Comparison of ENCODE assay signal across 1 cellular context in genomic region chr3:39051649-39052557, GRCh38.
TF ChIP-seq lines count a peak whose summit lies in the region.

SCN11A (minus strand) TSS chr3:39051944; CDS start chr3:38950362, 101,582 bp downstream.
WDR48 (plus strand) TSS chr3:39052016; CDS start chr3:39052026, 10 bp downstream.

TF ChIP-seq in K562, 482 proteins besides CTCF, POLR2A, EP300 and RAD21 (continued from another document and continues in another):
- TF ChIP-seq FOXO4 (CRISPR knock-in tag; IDR thresholded peaks at IDR 0.05) (no peak), MAFG (tag; conservative IDR thresholded peaks at IDR 0.05) (no peak), MYBL2 (IDR thresholded peaks at IDR 0.05; ENCODE audit: low read depth) (no peak), MYBL2 (CRISPR knock-in tag; IDR thresholded peaks at IDR 0.05; ENCODE audit: borderline replicate concordance) (no peak), TBP (optimal IDR thresholded peaks at IDR 0.05; ENCODE audit: low read depth, low read length) (peak; percentile 91), ZBTB5 (IDR thresholded peaks at IDR 0.05) (no peak), SETDB1 (IDR thresholded peaks at IDR 0.05; ENCODE audit: low read length) (no peak), CXXC5 (CRISPR knock-in tag; IDR thresholded peaks at IDR 0.05) (peak; percentile 48), NR1H2 (CRISPR knock-in tag; IDR thresholded peaks at IDR 0.05) (no peak), NFIX (CRISPR knock-in tag; IDR thresholded peaks at IDR 0.05; ENCODE audit: low read depth) (no peak), LCOR (CRISPR knock-in tag; IDR thresholded peaks at IDR 0.05) (no peak; the same call in 1 of the 2 replicates), TRIM28 (IDR thresholded peaks at IDR 0.05) (no peak), EZH2 (IDR thresholded peaks at IDR 0.05; ENCODE audit: borderline replicate concordance, low read depth, low read length) (no peak), SMARCC2 (IDR thresholded peaks at IDR 0.05; ENCODE audit: low read depth) (no peak), TAF7 (tag; IDR thresholded peaks at IDR 0.05) (peak; percentile 87), NCOA6 (IDR thresholded peaks at IDR 0.05) (no peak), ZNF146 (CRISPR knock-in tag; IDR thresholded peaks at IDR 0.05; ENCODE audit: unreplicated experiment) (no peak), TGIF2 (CRISPR knock-in tag; IDR thresholded peaks at IDR 0.05) (no peak), GTF2B (IDR thresholded peaks at IDR 0.05; ENCODE audit: extremely low read depth, insufficient read length) (peak; percentile 27), SMAD4 (CRISPR knock-in tag; conservative IDR thresholded peaks at IDR 0.05) (0 out of 2 replicates have a peak, but pooled peaks have one; percentile 49), CREB3L1 (IDR thresholded peaks at IDR 0.05; ENCODE audit: borderline replicate concordance, low read depth) (no peak; the same call in 1 of the 2 replicates), MIER1 (IDR thresholded peaks at IDR 0.05; ENCODE audit: low read depth) (peak; percentile 74; the same call in 1 of the 2 replicates), JUNB (CRISPR knock-in tag; conservative IDR thresholded peaks at IDR 0.05) (no peak), RNF2 (IDR thresholded peaks at IDR 0.05) (no peak; the same call in 1 of the 2 replicates), ILF3 (IDR thresholded peaks at IDR 0.05; ENCODE audit: borderline replicate concordance) (no peak), UBTF (IDR thresholded peaks at IDR 0.05; ENCODE audit: borderline replicate concordance in 1 of 2, low read depth in 2 of 2, low read length in 2 of 2) (no peak), NR2F6 (CRISPR knock-in tag; IDR thresholded peaks at IDR 0.05) (no peak; the same call in 1 of the 2 replicates), KDM4B (IDR thresholded peaks at IDR 0.05; ENCODE audit: borderline replicate concordance in 2 of 2, low read depth in 1 of 2) (peak in 1 of 2 experiments; percentile 83; a peak in 2 of 4 replicates), FOXP1 (CRISPR knock-in tag; IDR thresholded peaks at IDR 0.05) (peak; percentile 99), EHMT2 (IDR thresholded peaks at IDR 0.05) (peak; percentile 97), ZNF512 (tag; IDR thresholded peaks at IDR 0.05) (no peak), NFE2 (IDR thresholded peaks at IDR 0.05; ENCODE audit: low read depth) (no peak), SMARCE1 (IDR thresholded peaks at IDR 0.05) (0 out of 2 replicates have a peak, but pooled peaks have one; percentile 16), ID3 (CRISPR knock-in tag; IDR thresholded peaks at IDR 0.05) (no peak), ID3 (tag; IDR thresholded peaks at IDR 0.05) (peak; percentile 58; the same call in 1 of the 2 replicates), HOXB6 (CRISPR knock-in tag; IDR thresholded peaks at IDR 0.05; ENCODE audit: borderline replicate concordance) (no peak), TCF7L2 (IDR thresholded peaks at IDR 0.05; ENCODE audit: low read depth, low read length) (no peak), HMBOX1 (IDR thresholded peaks at IDR 0.05) (no peak; the same call in 1 of the 2 replicates), CBFA2T2 (conservative IDR thresholded peaks at IDR 0.05) (no peak), CEBPG (CRISPR knock-in tag; IDR thresholded peaks at IDR 0.05) (peak; percentile 59), CEBPG (tag; conservative IDR thresholded peaks at IDR 0.05 in 1 of 2, IDR thresholded peaks at IDR 0.05 in 1 of 2) (no peak; a peak in 1 of 4 replicates), SIX5 (IDR thresholded peaks at IDR 0.05; ENCODE audit: borderline replicate concordance in 1 of 2, insufficient read depth in 1 of 2, low read depth in 1 of 2, low read length in 2 of 2) (no peak), HDAC2 (IDR thresholded peaks at IDR 0.05) (peak; percentile 54; the same call in 1 of the 2 replicates)
- TF ChIP-seq, protein P1, sequence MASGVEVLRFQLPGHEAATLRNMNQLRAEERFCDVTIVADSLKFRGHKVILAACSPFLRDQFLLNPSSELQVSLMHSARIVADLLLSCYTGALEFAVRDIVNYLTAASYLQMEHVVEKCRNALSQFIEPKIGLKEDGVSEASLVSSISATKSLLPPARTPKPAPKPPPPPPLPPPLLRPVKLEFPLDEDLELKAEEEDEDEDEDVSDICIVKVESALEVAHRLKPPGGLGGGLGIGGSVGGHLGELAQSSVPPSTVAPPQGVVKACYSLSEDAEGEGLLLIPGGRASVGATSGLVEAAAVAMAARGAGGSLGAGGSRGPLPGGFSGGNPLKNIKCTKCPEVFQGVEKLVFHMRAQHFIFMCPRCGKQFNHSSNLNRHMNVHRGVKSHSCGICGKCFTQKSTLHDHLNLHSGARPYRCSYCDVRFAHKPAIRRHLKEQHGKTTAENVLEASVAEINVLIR (CRISPR knock-in tag; IDR thresholded peaks at IDR 0.05) = peak; percentile 91
- TF ChIP-seq, protein P2, sequence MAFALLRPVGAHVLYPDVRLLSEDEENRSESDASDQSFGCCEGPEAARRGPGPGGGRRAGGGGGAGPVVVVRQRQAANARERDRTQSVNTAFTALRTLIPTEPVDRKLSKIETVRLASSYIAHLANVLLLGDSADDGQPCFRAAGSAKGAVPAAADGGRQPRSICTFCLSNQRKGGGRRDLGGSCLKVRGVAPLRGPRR (CRISPR knock-in tag; IDR thresholded peaks at IDR 0.05) = no peak
- TF ChIP-seq, protein P3, sequence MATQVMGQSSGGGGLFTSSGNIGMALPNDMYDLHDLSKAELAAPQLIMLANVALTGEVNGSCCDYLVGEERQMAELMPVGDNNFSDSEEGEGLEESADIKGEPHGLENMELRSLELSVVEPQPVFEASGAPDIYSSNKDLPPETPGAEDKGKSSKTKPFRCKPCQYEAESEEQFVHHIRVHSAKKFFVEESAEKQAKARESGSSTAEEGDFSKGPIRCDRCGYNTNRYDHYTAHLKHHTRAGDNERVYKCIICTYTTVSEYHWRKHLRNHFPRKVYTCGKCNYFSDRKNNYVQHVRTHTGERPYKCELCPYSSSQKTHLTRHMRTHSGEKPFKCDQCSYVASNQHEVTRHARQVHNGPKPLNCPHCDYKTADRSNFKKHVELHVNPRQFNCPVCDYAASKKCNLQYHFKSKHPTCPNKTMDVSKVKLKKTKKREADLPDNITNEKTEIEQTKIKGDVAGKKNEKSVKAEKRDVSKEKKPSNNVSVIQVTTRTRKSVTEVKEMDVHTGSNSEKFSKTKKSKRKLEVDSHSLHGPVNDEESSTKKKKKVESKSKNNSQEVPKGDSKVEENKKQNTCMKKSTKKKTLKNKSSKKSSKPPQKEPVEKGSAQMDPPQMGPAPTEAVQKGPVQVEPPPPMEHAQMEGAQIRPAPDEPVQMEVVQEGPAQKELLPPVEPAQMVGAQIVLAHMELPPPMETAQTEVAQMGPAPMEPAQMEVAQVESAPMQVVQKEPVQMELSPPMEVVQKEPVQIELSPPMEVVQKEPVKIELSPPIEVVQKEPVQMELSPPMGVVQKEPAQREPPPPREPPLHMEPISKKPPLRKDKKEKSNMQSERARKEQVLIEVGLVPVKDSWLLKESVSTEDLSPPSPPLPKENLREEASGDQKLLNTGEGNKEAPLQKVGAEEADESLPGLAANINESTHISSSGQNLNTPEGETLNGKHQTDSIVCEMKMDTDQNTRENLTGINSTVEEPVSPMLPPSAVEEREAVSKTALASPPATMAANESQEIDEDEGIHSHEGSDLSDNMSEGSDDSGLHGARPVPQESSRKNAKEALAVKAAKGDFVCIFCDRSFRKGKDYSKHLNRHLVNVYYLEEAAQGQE (CRISPR knock-in tag; IDR thresholded peaks at IDR 0.05; ENCODE audit: low read depth) = no peak
- TF ChIP-seq, protein P4, sequence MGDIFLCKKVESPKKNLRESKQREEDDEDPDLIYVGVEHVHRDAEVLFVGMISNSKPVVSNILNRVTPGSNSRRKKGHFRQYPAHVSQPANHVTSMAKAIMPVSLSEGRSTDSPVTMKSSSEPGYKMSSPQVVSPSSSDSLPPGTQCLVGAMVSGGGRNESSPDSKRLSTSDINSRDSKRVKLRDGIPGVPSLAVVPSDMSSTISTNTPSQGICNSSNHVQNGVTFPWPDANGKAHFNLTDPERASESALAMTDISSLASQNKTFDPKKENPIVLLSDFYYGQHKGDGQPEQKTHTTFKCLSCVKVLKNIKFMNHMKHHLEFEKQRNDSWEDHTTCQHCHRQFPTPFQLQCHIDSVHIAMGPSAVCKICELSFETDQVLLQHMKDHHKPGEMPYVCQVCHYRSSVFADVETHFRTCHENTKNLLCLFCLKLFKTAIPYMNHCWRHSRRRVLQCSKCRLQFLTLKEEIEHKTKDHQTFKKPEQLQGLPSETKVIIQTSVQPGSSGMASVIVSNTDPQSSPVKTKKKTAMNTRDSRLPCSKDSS (IDR thresholded peaks at IDR 0.05; ENCODE audit: low read depth, partially characterized antibody) = no peak
